ENCODE assay signal across 21 cellular contexts in the genomic region with DNA sequence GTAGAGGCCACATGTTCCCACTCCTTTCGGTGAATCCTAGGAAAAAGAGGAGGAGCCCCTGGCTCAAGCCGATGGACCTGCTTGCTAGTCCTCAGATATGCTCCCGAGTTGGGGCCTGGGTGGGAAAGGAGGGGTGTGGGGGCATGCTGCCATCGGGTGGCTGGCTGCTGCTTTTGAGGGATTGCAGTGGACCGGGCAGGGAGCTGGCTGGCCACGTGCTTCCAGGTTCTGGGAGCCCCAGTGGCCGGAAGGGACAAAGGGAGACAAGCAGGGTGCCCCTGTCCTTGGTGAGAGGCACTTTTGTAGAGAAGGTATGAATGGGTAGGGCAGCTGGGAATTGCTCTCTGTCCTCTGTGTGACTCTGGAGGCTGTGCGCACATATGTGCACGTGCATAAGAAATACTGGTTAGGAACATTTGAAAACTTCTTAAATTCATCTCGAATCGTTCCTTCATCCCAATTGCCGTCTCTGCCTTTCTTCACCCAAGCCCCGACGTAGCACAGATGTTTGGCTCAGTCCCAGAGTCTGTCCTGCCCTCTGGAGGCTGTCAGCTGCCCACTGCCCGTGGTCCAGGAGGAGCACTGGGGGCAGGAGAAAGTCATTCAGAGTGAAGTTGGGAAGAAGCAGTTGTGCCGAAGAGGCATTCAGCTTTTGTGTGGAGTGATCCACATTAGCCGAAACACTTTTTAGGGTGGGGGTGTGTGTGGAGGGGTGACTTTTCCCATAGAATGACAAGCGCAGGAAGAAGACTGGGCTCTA.
A peak's percentile ranks its signal among the peaks of the same experiment; 100 is the strongest.
DNase-seq lines count a peak whose midpoint lies in the region; TF ChIP-seq lines count a peak whose summit lies in the region.
"Had no signal": no experiment of that assay in that cellular context is flagged by ENCODE, and none has a peak within 500 bp of the region (broad histone marks: within the 10 kb centered on the region; RNA-seq: fewer than 3 reads in every experiment).

No MANE protein-coding gene starts in this region.

- H3K79me1 ChIP-seq in mesendoderm (ENCODE audit: low read length): no peaks in the 10 kb centered on the region

- no peak overlapping the region for H3K4me2 ChIP-seq in mesendoderm (ENCODE audit: low read length)

- peaks cover 11% of the 10 kb centered on the region for H3K4me1 Mint-ChIP-seq in MCF 10A (ENCODE audit: insufficient read depth, unreplicated experiment)

- H3K36me3 ChIP-seq in A673 (ENCODE audit: insufficient read depth, low read length, poor library complexity, severe bottlenecking): no peaks in the 10 kb centered on the region
- no peaks in the 10 kb centered on the region for H3K36me3 ChIP-seq in suprapubic skin
- no peaks in the 10 kb centered on the region for H3K36me3 ChIP-seq in mesendoderm (ENCODE audit: control insufficient read depth, insufficient read depth, low read length)
- H3K36me3 ChIP-seq: ascending aorta had no signal

- H2BK5ac ChIP-seq in mesendoderm (ENCODE audit: low read length): no peak overlapping the region

- no peak for TF ChIP-seq POLR2A in suprapubic skin (IDR thresholded peaks at IDR 0.05)

- CTCF ChIA-PET in A673 (lab: Charles Lee): interaction anchor here (0.7 to 1.2 kb wide), 2 partner anchors 23 to 128 kb away, joined by 3 to 4 read pairs; no protein-coding TSS in a partner anchor
- CTCF ChIA-PET in MCF 10A (lab: Yijun Ruan, JAX): interaction anchor here (0.6 to 2.8 kb wide), 26 partner anchors 8 to 283 kb away, joined by 3 to 36 read pairs (median 9); no protein-coding TSS in a partner anchor

- WGBS in suprapubic skin: 78% methylated on average over 18 of the region's 18 CpGs
- WGBS in mesendoderm (ENCODE audit: extremely low coverage, insufficient coverage, low lambda C conversion rate): no CpG with 5 or more reads among the region's 18 CpGs

- no peak overlapping the region for H4K8ac ChIP-seq in mesendoderm (ENCODE audit: low read depth, low read length)

- H3K9me3 ChIP-seq in A673 (ENCODE audit: low read depth, low read length, poor library complexity, severe bottlenecking): no peaks in the 10 kb centered on the region
- no peaks in the 10 kb centered on the region for H3K9me3 ChIP-seq in suprapubic skin
- H3K9me3 ChIP-seq: ascending aorta, esophagus squamous epithelium had no signal

- no peak for TF ChIP-seq CTCF in A673 (conservative IDR thresholded peaks at IDR 0.05; ENCODE audit: low read depth, low read length)
- TF ChIP-seq CTCF in fibroblast of mammary gland (conservative IDR thresholded peaks at IDR 0.05; ENCODE audit: control insufficient read depth, insufficient read depth, low read depth, low read length): no peak
- no peak for TF ChIP-seq CTCF in suprapubic skin (IDR thresholded peaks at IDR 0.05)
- TF ChIP-seq CTCF in MCF 10A (IDR thresholded peaks at IDR 0.05; ENCODE audit: unreplicated experiment): no peak

- peaks cover 26% of the 10 kb centered on the region for H3K4me1 ChIP-seq in A673 (ENCODE audit: insufficient read depth, low read length, poor library complexity, severe bottlenecking)
- peaks cover 63% of the 10 kb centered on the region for H3K4me1 ChIP-seq in suprapubic skin
- H3K4me1 ChIP-seq in mesendoderm (ENCODE audit: control insufficient read depth, low read depth, low read length): peaks cover 4% of the 10 kb centered on the region

- no peak overlapping the region for H2AK5ac ChIP-seq in mesendoderm (ENCODE audit: low read length)

- no peak for TF ChIP-seq EP300 in suprapubic skin (IDR thresholded peaks at IDR 0.05)

- H3K23ac ChIP-seq in mesendoderm (ENCODE audit: low read length): no peak overlapping the region

- intact Hi-C loops in A673 (cut with micrococcal nuclease; ENCODE audit: unreplicated experiment) (loop anchor here (2.0 to 5.0 kb wide), 3 partner anchors 45 to 125 kb away; a partner anchor contains a TSS), MCF 10A (cut with micrococcal nuclease) (no loop called here)

- POLR2A ChIA-PET in A673 (lab: Charles Lee; ENCODE audit: low non-redundant PET) (no interaction called here), MCF 10A (lab: Yijun Ruan, JAX) (no interaction called here)

- BruUV-seq in A673 (replicated peaks; lab: Mats Ljungman, UMichigan): no TSS peak
- BruUV-seq in MCF 10A (replicated peaks; lab: Mats Ljungman, UMichigan): no TSS peak

- H3K56ac ChIP-seq in mesendoderm (ENCODE audit: low read length): no peak overlapping the region

- no peak overlapping the region for H3K9ac ChIP-seq in mesendoderm (ENCODE audit: low read length)

- H3K9me3 Mint-ChIP-seq in MCF 10A (ENCODE audit: unreplicated experiment): no peaks in the 10 kb centered on the region
- H3K9me3 Mint-ChIP-seq: CD4-positive, alpha-beta T cell; T-helper 1 cell treated with Interleukin-12 subunit alpha and Interleukin-12 subunit beta and Interleukin-4 antibody, amounts not matched to agents 30 μg/mL and 1 μg/mL, for 36 hours had no signal

- H3K4me3 ChIP-seq in A673 (ENCODE audit: low read depth, low read length, poor library complexity, severe bottlenecking) (peak overlapping the region; percentile 53), fibroblast of mammary gland (ENCODE audit: control insufficient read depth, low read depth, low read length) (no peak overlapping the region), suprapubic skin (no peak overlapping the region), mesendoderm (ENCODE audit: low read length) (no peak overlapping the region)

- no peak for DNase-seq in A673 (ENCODE audit: low spot score)
- DNase-seq in NCI-H82 (lab: John Stamatoyannopoulos, UW): peak; percentile 72
- DNase-seq in fibroblast of mammary gland (ENCODE audit: low read depth): peak; percentile 12
- peak; percentile 77 for DNase-seq in myocyte (ENCODE audit: low read depth)
- no peak for DNase-seq in suprapubic skin (ENCODE audit: low spot score in 2 of 2)
- DNase-seq in mesendoderm: no peak
- DNase-seq in MCF 10A (ENCODE audit: unreplicated experiment): no peak
- no peak for DNase-seq in NCI-H187 treated with DMSO at 0.1 percent for 48 hours (lab: John Stamatoyannopoulos, UW)
- DNase-seq: ACHN; activated CD8-positive, alpha-beta memory T cell treated with anti-CD3 and anti-CD28 coated beads, Interleukin-2, amount 50 U/mL, for 4 hours; activated gamma-delta T cell treated with Interleukin-2 at 50 U/mL for 16 hours; CD4-positive, alpha-beta T cell; DND-41; esophagus squamous epithelium; hippocampal formation; KBM-7; left colon; NCI-H1092; stimulated activated CD4-positive, alpha-beta T cell treated with anti-CD3 and anti-CD28 coated beads, Interleukin-1b, Interleukin-23, amount 100 ng/mL, for 48 hours had no signal

- H3K27me3 ChIP-seq in A673 (replicated peaks; ENCODE audit: insufficient read depth, low read depth, low read length, poor library complexity): peaks cover 6% of the 10 kb centered on the region
- H3K27me3 ChIP-seq in suprapubic skin: peaks cover 8% of the 10 kb centered on the region
- H3K27me3 ChIP-seq in mesendoderm (ENCODE audit: insufficient read depth, low read length, poor library complexity): peaks cover 6% of the 10 kb centered on the region
- H3K27me3 ChIP-seq: ascending aorta had no signal

- H3K27ac ChIP-seq in A673 (ENCODE audit: low read depth, low read length, poor library complexity, severe bottlenecking): no peak overlapping the region
- H3K27ac ChIP-seq in suprapubic skin: no peak overlapping the region
- no peak overlapping the region for H3K27ac ChIP-seq in mesendoderm (ENCODE audit: low read depth, low read length)
- H3K27ac ChIP-seq: esophagus squamous epithelium had no signal

- H3K36me3 Mint-ChIP-seq in MCF 10A (ENCODE audit: insufficient read depth, unreplicated experiment): no peaks in the 10 kb centered on the region

- H4K5ac ChIP-seq in mesendoderm (ENCODE audit: low read length): no peak overlapping the region

- H3K79me2 ChIP-seq in mesendoderm (ENCODE audit: control insufficient read depth, insufficient read depth, low read length): no peaks in the 10 kb centered on the region

- no peak overlapping the region for H3K4ac ChIP-seq in mesendoderm (ENCODE audit: low read depth, low read length)

- no peak overlapping the region for H2BK15ac ChIP-seq in mesendoderm (replicated peaks; ENCODE audit: low read depth)

- H3K4me3 Mint-ChIP-seq in MCF 10A (ENCODE audit: unreplicated experiment): no peak overlapping the region
- H3K4me3 Mint-ChIP-seq: CD4-positive, alpha-beta T cell had no signal

- H2BK120ac ChIP-seq in mesendoderm (ENCODE audit: low read depth, low read length): no peak overlapping the region

- no peak overlapping the region for H3K18ac ChIP-seq in mesendoderm (ENCODE audit: low read length)

- no peaks in the 10 kb centered on the region for H3K27me3 Mint-ChIP-seq in MCF 10A (ENCODE audit: insufficient read depth, unreplicated experiment)

- no peak overlapping the region for H3K27ac Mint-ChIP-seq in MCF 10A (ENCODE audit: low read depth, unreplicated experiment)
- H3K27ac Mint-ChIP-seq: CD4-positive, alpha-beta T cell had no signal

Comparison
In these comparisons a context has a peak if more than half of its experiments do, and no peak if none do; other contexts are left out.
1. DNase-seq: peak in NCI-H82 (single experiment), fibroblast of mammary gland (single experiment) and myocyte (single experiment); none in A673 (single experiment), suprapubic skin (0 of 2), mesendoderm (single experiment), MCF 10A (single experiment) and NCI-H187 treated with DMSO at 0.1 percent for 48 hours (single experiment).